Comparison of ENCODE assay signal across 1 cellular context in genomic region chr1:193676996-193677569, GRCh38.
A peak's percentile ranks its signal among the peaks of the same experiment; 100 is the strongest.
TF ChIP-seq lines count a peak whose summit lies in the region.

No MANE protein-coding gene starts in this region.

TF ChIP-seq in SK-N-SH, 30 proteins besides CTCF, POLR2A, EP300 and RAD21 (continued from another document):
- TF ChIP-seq ZBTB33 (IDR thresholded peaks at IDR 0.05; ENCODE audit: borderline replicate concordance, low read depth) (no peak; the same call in 1 of the 2 replicates), PBX3 (IDR thresholded peaks at IDR 0.05) (peak; percentile 72), USF1 (IDR thresholded peaks at IDR 0.05; ENCODE audit: borderline replicate concordance, low read depth) (no peak), TCF12 (IDR thresholded peaks at IDR 0.05) (peak; percentile 89), FOXM1 (IDR thresholded peaks at IDR 0.05; ENCODE audit: low read depth) (peak; percentile 65; the same call in 1 of the 2 replicates), ELF1 (IDR thresholded peaks at IDR 0.05) (no peak), MXI1 (IDR thresholded peaks at IDR 0.05; ENCODE audit: low read depth, low read length) (no peak), TEAD4 (IDR thresholded peaks at IDR 0.05; ENCODE audit: borderline replicate concordance, insufficient read depth) (peak; percentile 68; the same call in 1 of the 2 replicates), NFIC (IDR thresholded peaks at IDR 0.05; ENCODE audit: borderline replicate concordance) (peak; percentile 67), RXRA (IDR thresholded peaks at IDR 0.05; ENCODE audit: borderline replicate concordance, low read depth) (no peak), FOXJ3 (CRISPR knock-in tag; IDR thresholded peaks at IDR 0.05) (no peak), YY1 (IDR thresholded peaks at IDR 0.05; ENCODE audit: low read depth) (no peak), TAF1 (IDR thresholded peaks at IDR 0.05; ENCODE audit: borderline replicate concordance, low read depth, low read length) (no peak), GABPA (IDR thresholded peaks at IDR 0.05; ENCODE audit: low read depth) (no peak), JUND (IDR thresholded peaks at IDR 0.05) (peak; percentile 70), REST (IDR thresholded peaks at IDR 0.05; ENCODE audit: low read depth, low read length) (no peak), SMC3 (IDR thresholded peaks at IDR 0.05; ENCODE audit: low read depth, low read length) (no peak)
